1 cellular context compared by ENCODE assay signal in genomic region chr12:106957617-106958016, GRCh38.
TF ChIP-seq lines count a peak whose summit lies in the region.

No MANE protein-coding gene starts in this region.

TF ChIP-seq in IMR-90, 13 proteins besides CTCF, POLR2A, EP300 and RAD21 (continued from another document):
- no peak for TF ChIP-seq MAZ (IDR thresholded peaks at IDR 0.05; ENCODE audit: borderline replicate concordance, low read depth, low read length)
- TF ChIP-seq, protein P1, sequence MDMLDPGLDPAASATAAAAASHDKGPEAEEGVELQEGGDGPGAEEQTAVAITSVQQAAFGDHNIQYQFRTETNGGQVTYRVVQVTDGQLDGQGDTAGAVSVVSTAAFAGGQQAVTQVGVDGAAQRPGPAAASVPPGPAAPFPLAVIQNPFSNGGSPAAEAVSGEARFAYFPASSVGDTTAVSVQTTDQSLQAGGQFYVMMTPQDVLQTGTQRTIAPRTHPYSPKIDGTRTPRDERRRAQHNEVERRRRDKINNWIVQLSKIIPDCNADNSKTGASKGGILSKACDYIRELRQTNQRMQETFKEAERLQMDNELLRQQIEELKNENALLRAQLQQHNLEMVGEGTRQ (IDR thresholded peaks at IDR 0.05; ENCODE audit: low read depth, low read length) = no peak
TF ChIP-seq in IMR-90: peak in this region for 0.
